Comparison of ENCODE assay signal across 17 cellular contexts in the genomic region with DNA sequence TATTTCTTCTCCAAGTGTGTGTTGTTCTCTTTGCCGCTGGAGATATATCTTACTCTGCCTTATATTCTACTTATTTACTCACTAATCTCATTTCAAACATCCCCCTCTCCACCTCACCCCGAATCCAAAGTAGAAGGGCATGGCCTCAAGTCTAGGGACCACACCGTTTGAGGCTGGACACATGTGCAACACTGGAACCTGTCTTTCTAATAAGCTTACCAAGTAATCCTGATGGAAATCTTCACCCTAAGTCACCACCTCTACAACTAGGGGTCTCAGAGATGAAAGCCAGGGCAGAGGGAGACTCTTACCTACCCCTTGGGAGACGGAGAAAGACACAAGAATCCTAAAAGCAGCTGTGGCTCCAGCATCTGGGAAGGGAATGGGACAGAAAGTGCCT. TPM values are rescaled to one million over a fixed set of nuclear protein-coding genes. Genes with fewer than 3 reads are reported as not detected.
A peak's percentile ranks its signal among the peaks of the same experiment; 100 is the strongest.
DNase-seq lines count a peak whose midpoint lies in the region; FAIRE-seq and TF ChIP-seq lines count a peak whose summit lies in the region.
"Had no signal": no experiment of that assay in that cellular context is flagged by ENCODE, and none has a peak within 500 bp of the region (broad histone marks: within the 10 kb centered on the region; RNA-seq: fewer than 3 reads in every experiment).

No MANE protein-coding gene starts in this region.

- H3K4me1 ChIP-seq in neural progenitor cell (peaks cover 17% of the 10 kb centered on the region), colonic mucosa (no peaks in the 10 kb centered on the region)

- H3K27me3 Mint-ChIP-seq in dendritic cell treated with granulocyte-macrophage colony-stimulating factor and Interleukin-4, amounts not matched to agents 40 ng/mL and 50 ng/mL, for 4 days, result peaks cover 25% of the 10 kb centered on the region
- H3K27me3 Mint-ChIP-seq in neural progenitor cell (ENCODE audit: insufficient read depth, low read depth), result peaks cover 2% of the 10 kb centered on the region

- no peaks in the 10 kb centered on the region for H3K36me3 Mint-ChIP-seq in dendritic cell treated with granulocyte-macrophage colony-stimulating factor and Interleukin-4, amounts not matched to agents 40 ng/mL and 50 ng/mL, for 4 days (ENCODE audit: low read depth)
- peaks cover 38% of the 10 kb centered on the region for H3K36me3 Mint-ChIP-seq in neural progenitor cell
- H3K36me3 Mint-ChIP-seq: CD4-positive, alpha-beta memory T cell had no signal

- H3K9me3 ChIP-seq in neural progenitor cell (ENCODE audit: low read depth) (no peaks in the 10 kb centered on the region), colonic mucosa (no peaks in the 10 kb centered on the region)
- H3K9me3 ChIP-seq: HAP-1 had no signal

- DNase-seq in D721Med (ENCODE audit: insufficient read length, low spot score), result no peak
- peak; percentile 87 for DNase-seq in NCI-H82 treated with DMSO at 0.1 percent for 48 hours (lab: John Stamatoyannopoulos, UW; ENCODE audit: unreplicated experiment)
- no peak for DNase-seq in neural progenitor cell (ENCODE audit: low spot score)
- DNase-seq in colonic mucosa, result no peak
- DNase-seq in NCI-H1105 treated with DMSO at 0.1 percent for 48 hours (lab: John Stamatoyannopoulos, UW), result no peak
- no peak for DNase-seq in iPS-NIHi7 (ENCODE audit: extremely low spot score)
- DNase-seq: 8988T; CD4-positive, alpha-beta memory T cell; DMS79 treated with DMSO at 0.1 percent for 48 hours; GF-D8; GOT3 had no signal

- no peak overlapping the region for H2AFZ ChIP-seq in neural progenitor cell (replicated peaks)

- H4K20me1 ChIP-seq in neural progenitor cell (ENCODE audit: low read depth), result peaks cover 6% of the 10 kb centered on the region

- no peak overlapping the region for H3K4me2 ChIP-seq in neural progenitor cell
- H3K4me2 ChIP-seq: BLaER1 had no signal

- H3K9ac ChIP-seq in neural progenitor cell, result no peak overlapping the region
- no peak overlapping the region for H3K9ac ChIP-seq in colonic mucosa (ENCODE audit: low read depth in 2 of 2, low read length in 2 of 2)
- H3K9ac ChIP-seq: BLaER1 had no signal

- peak; percentile 67 for FAIRE-seq in D721Med (lab: Jason Lieb, UNC)

- peaks cover 58% of the 10 kb centered on the region for H3K79me2 ChIP-seq in neural progenitor cell (ENCODE audit: low read depth)

- peaks cover 20% of the 10 kb centered on the region for H3K4me1 Mint-ChIP-seq in dendritic cell treated with granulocyte-macrophage colony-stimulating factor and Interleukin-4, amounts not matched to agents 40 ng/mL and 50 ng/mL, for 4 days (ENCODE audit: low read depth)
- H3K4me1 Mint-ChIP-seq in neural progenitor cell, result peaks cover 30% of the 10 kb centered on the region

- no peak for TF ChIP-seq CTCF in D721Med (IDR thresholded peaks at IDR 0.05; ENCODE audit: insufficient read depth, missing control alignments)
- TF ChIP-seq CTCF in neural progenitor cell (IDR thresholded peaks at IDR 0.05), result no peak
- TF ChIP-seq CTCF in colonic mucosa (IDR thresholded peaks at IDR 0.05), result no peak

- H3K4me3 Mint-ChIP-seq in dendritic cell treated with granulocyte-macrophage colony-stimulating factor and Interleukin-4, amounts not matched to agents 40 ng/mL and 50 ng/mL, for 4 days, result no peak overlapping the region
- no peak overlapping the region for H3K4me3 Mint-ChIP-seq in neural progenitor cell
- H3K4me3 Mint-ChIP-seq: CD14-positive monocyte; CD4-positive, alpha-beta memory T cell had no signal

- H3K27ac ChIP-seq in neural progenitor cell (no peak overlapping the region), colonic mucosa (no peak overlapping the region)
- H3K27ac ChIP-seq: BLaER1, HL-60 had no signal

- no peaks in the 10 kb centered on the region for H3K9me3 Mint-ChIP-seq in dendritic cell treated with granulocyte-macrophage colony-stimulating factor and Interleukin-4, amounts not matched to agents 40 ng/mL and 50 ng/mL, for 4 days
- H3K9me3 Mint-ChIP-seq in neural progenitor cell, result no peaks in the 10 kb centered on the region
- H3K9me3 Mint-ChIP-seq: CD4-positive, alpha-beta memory T cell had no signal

- peaks cover 7% of the 10 kb centered on the region for H3K36me3 ChIP-seq in neural progenitor cell
- no peaks in the 10 kb centered on the region for H3K36me3 ChIP-seq in colonic mucosa
- H3K36me3 ChIP-seq: BLaER1, HAP-1 had no signal

- intact Hi-C loops in dendritic cell treated with granulocyte-macrophage colony-stimulating factor and Interleukin-4, amounts not matched to agents 40 ng/mL and 50 ng/mL, for 4 days (cut with micrococcal nuclease), result no loop called here
- intact Hi-C loops in colonic mucosa (cut with DNase I), result no loop called here

- no peak overlapping the region for H3K4me3 ChIP-seq in neural progenitor cell
- H3K4me3 ChIP-seq in colonic mucosa, result no peak overlapping the region
- H3K4me3 ChIP-seq: BLaER1, HAP-1 had no signal

- H3F3A ChIP-seq in neural progenitor cell (ENCODE audit: low read depth), result peaks cover 8% of the 10 kb centered on the region

- peaks cover 8% of the 10 kb centered on the region for H3K27me3 ChIP-seq in neural progenitor cell
- H3K27me3 ChIP-seq in colonic mucosa, result no peaks in the 10 kb centered on the region

- peak overlapping the region; percentile 35 for H3K27ac Mint-ChIP-seq in dendritic cell treated with granulocyte-macrophage colony-stimulating factor and Interleukin-4, amounts not matched to agents 40 ng/mL and 50 ng/mL, for 4 days
- peak overlapping the region; percentile 32 for H3K27ac Mint-ChIP-seq in neural progenitor cell
- H3K27ac Mint-ChIP-seq: CD14-positive monocyte; CD4-positive, alpha-beta memory T cell had no signal

RNA-seq across cellular contexts. Expression of a gene that starts 6.0 kb away (rescaled TPM):
- total RNA-seq in neural progenitor cell (ENCODE audit: low replicate concordance) (43.0 and 55.9 TPM in 2 replicates), colonic mucosa (10 to 100 TPM; 34.3 to 63.9 TPM)
- total RNA-seq: CD4-positive, alpha-beta memory T cell; HT1080 had no signal
